ENCODE assay signal across 8 cellular contexts in the genomic region with DNA sequence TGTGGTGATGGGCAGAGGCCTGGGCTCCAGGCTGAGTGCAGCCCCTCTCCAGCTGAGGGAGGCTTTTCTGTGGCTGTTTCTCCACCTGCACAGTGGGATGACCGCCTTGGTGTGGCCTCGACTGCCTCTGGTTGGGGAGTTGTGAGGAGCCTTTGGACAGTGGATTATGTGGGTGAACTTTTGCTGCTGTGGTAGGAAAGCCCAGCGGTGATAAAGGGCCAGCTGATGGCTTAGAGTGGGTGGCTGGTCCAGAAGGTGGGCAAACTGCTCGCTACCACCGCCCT. TPM values are rescaled to one million over a fixed set of nuclear protein-coding genes. Genes with fewer than 3 reads are reported as not detected.
DNase-seq lines count a peak whose midpoint lies in the region; ATAC-seq, FAIRE-seq and TF ChIP-seq lines count a peak whose summit lies in the region.

No MANE protein-coding gene starts in this region.

- H3K4me1 Mint-ChIP-seq in CD4-positive, alpha-beta memory T cell, result peaks cover 20 to 49% (median 33%) of the 10 kb centered on the region in 4 donors
- H3K4me1 Mint-ChIP-seq in endothelial cell (ENCODE audit: unreplicated experiment), result peaks cover 10% of the 10 kb centered on the region

- no peak for DNase-seq in CD4-positive, alpha-beta memory T cell
- no peak for DNase-seq in endothelial cell (ENCODE audit: low spot score)
- DNase-seq in neuronal stem cell (ENCODE audit: low spot score), result no peak
- DNase-seq in NCI-H1105 treated with DMSO at 0.1 percent for 48 hours (lab: John Stamatoyannopoulos, UW), result no peak
- no peak for DNase-seq in SW480 (ENCODE audit: low spot score)
- no peak for DNase-seq in RCC 7860 (ENCODE audit: low spot score)

- peaks cover 26% of the 10 kb centered on the region for H3K79me2 ChIP-seq in OCI-LY3 (ENCODE audit: low read length)

- CTCF ChIA-PET in CD4-positive, alpha-beta memory T cell (lab: Charles Lee; ENCODE audit: partially characterized antibody), result interaction anchor here (0.8 to 7.8 kb wide), 22 partner anchors 9 to 303 kb away, joined by 3 to 367 read pairs (median 8); partner anchors contain the start of genes BAD, FERMT3, FKBP2 and NUDT22

- H4K8ac ChIP-seq in neuronal stem cell (ENCODE audit: low read depth, low read length), result no peak overlapping the region

- peaks cover 47% of the 10 kb centered on the region for H3K4me1 ChIP-seq in CD4-positive, alpha-beta memory T cell (ENCODE audit: insufficient read depth, low read length)
- H3K4me1 ChIP-seq in OCI-LY3 (ENCODE audit: low read length) (peaks cover 22% of the 10 kb centered on the region), neuronal stem cell (ENCODE audit: control insufficient read depth in 2 of 2, insufficient read depth in 1 of 2, low read depth in 1 of 2, low read length in 2 of 2) (peaks cover 12 to 25% of the 10 kb centered on the region in 2 donors)

- H2AK5ac ChIP-seq in neuronal stem cell (ENCODE audit: low read depth, low read length), result peak overlapping the region; percentile 82

- peaks cover 10 to 12% of the 10 kb centered on the region in 2 donors for H3K27me3 Mint-ChIP-seq in CD4-positive, alpha-beta memory T cell
- peaks cover 7% of the 10 kb centered on the region for H3K27me3 Mint-ChIP-seq in endothelial cell (ENCODE audit: unreplicated experiment)

- no peaks in the 10 kb centered on the region for H3K36me3 ChIP-seq in CD4-positive, alpha-beta memory T cell (ENCODE audit: insufficient read depth, low read length)
- H3K36me3 ChIP-seq in OCI-LY3 (replicated peaks; ENCODE audit: low read depth, low read length) (no peaks in the 10 kb centered on the region), neuronal stem cell (replicated peaks in 1 of 2; ENCODE audit: control insufficient read depth in 2 of 2, insufficient read depth in 2 of 2, low read length in 2 of 2) (peaks cover 3 to 4% of the 10 kb centered on the region in 2 donors)

- TF ChIP-seq CTCF in OCI-LY3 (IDR thresholded peaks at IDR 0.05; ENCODE audit: low read depth, low read length), result no peak
- TF ChIP-seq CTCF in endothelial cell (IDR thresholded peaks at IDR 0.05; ENCODE audit: unreplicated experiment), result no peak

- no peaks in the 10 kb centered on the region for H3K9me3 ChIP-seq in CD4-positive, alpha-beta memory T cell (ENCODE audit: control insufficient read depth in 1 of 2, low read length in 2 of 2)
- H3K9me3 ChIP-seq in OCI-LY3 (ENCODE audit: insufficient read depth, low read length) (no peaks in the 10 kb centered on the region), neuronal stem cell (replicated peaks in 1 of 2; ENCODE audit: control insufficient read depth in 2 of 2, insufficient read depth in 1 of 2, low read depth in 1 of 2, low read length in 2 of 2) (no peaks in the 10 kb centered on the region)

- H3K4me3 Mint-ChIP-seq in CD4-positive, alpha-beta memory T cell, result peak overlapping the region; percentile 88 to 97 (median 94)
- H3K4me3 Mint-ChIP-seq in endothelial cell (ENCODE audit: unreplicated experiment), result peak overlapping the region; percentile 89

- H3K14ac ChIP-seq in neuronal stem cell (ENCODE audit: low read length), result no peak overlapping the region

- no peak overlapping the region for H2BK5ac ChIP-seq in neuronal stem cell (ENCODE audit: low read length)

- ATAC-seq in HG02623 (IDR thresholded peaks at IDR 0.05; ENCODE audit: unreplicated experiment), result no peak

- intact Hi-C loops in CD4-positive, alpha-beta memory T cell (cut with micrococcal nuclease), result loop anchor here (1.0 to 10.0 kb wide), 5 partner anchors 19 to 465 kb away; partner anchors contain the start of genes DNAJC4, GPR137 and MARK2

- H3K27ac Mint-ChIP-seq in CD4-positive, alpha-beta memory T cell, result peak overlapping the region; percentile 91 to 99 (median 96)
- no peak overlapping the region for H3K27ac Mint-ChIP-seq in endothelial cell (ENCODE audit: unreplicated experiment)

- peak overlapping the region; percentile 52 for H3K18ac ChIP-seq in neuronal stem cell (ENCODE audit: low read length)

- H3K4ac ChIP-seq in neuronal stem cell (ENCODE audit: low read length), result no peak overlapping the region

- FAIRE-seq in RCC 7860 (lab: Jason Lieb, UNC), result no peak

- peaks cover 0 to 11% of the 10 kb centered on the region in 2 donors for H3K36me3 Mint-ChIP-seq in CD4-positive, alpha-beta memory T cell
- H3K36me3 Mint-ChIP-seq in endothelial cell (ENCODE audit: low read depth, unreplicated experiment), result peaks cover 8% of the 10 kb centered on the region

- H4K20me1 ChIP-seq in OCI-LY3 (ENCODE audit: insufficient read depth, low read length), result no peaks in the 10 kb centered on the region

- H3K9me3 Mint-ChIP-seq in CD4-positive, alpha-beta memory T cell, result no peaks in the 10 kb centered on the region
- H3K9me3 Mint-ChIP-seq in endothelial cell (ENCODE audit: unreplicated experiment), result no peaks in the 10 kb centered on the region

- no peak overlapping the region for H2BK12ac ChIP-seq in neuronal stem cell (ENCODE audit: low read length)

- H4K91ac ChIP-seq in neuronal stem cell (ENCODE audit: low read depth, low read length, poor library complexity), result no peak overlapping the region

- H3K9ac ChIP-seq in OCI-LY3 (ENCODE audit: low read length), result peak overlapping the region; percentile 98
- H3K9ac ChIP-seq in neuronal stem cell (ENCODE audit: low read depth, low read length, poor library complexity), result peak overlapping the region; percentile 50

- no CpG with 5 or more reads among the region's 5 CpGs for WGBS in neuronal stem cell (ENCODE audit: extremely low coverage in 2 of 2, insufficient read length in 2 of 2, insufficient replicate concordance in 1 of 2), 2 donors

- H3K27me3 ChIP-seq in CD4-positive, alpha-beta memory T cell (ENCODE audit: insufficient read depth, low read length), result peaks cover 20% of the 10 kb centered on the region
- H3K27me3 ChIP-seq in OCI-LY3 (ENCODE audit: low read depth, low read length) (no peaks in the 10 kb centered on the region), neuronal stem cell (ENCODE audit: control insufficient read depth in 3 of 3, insufficient read depth in 3 of 3, low read depth in 1 of 3, low read length in 3 of 3) (peaks cover 16 to 37% (median 24%) of the 10 kb centered on the region in 3 experiments)

- peak overlapping the region; percentile 90 for H3K27ac ChIP-seq in CD4-positive, alpha-beta memory T cell (ENCODE audit: low read depth, low read length)
- H3K27ac ChIP-seq in OCI-LY3 (ENCODE audit: low read length), result peak overlapping the region; percentile 93
- no peak overlapping the region for H3K27ac ChIP-seq in neuronal stem cell (replicated peaks; ENCODE audit: low read length)

- peaks cover 10% of the 10 kb centered on the region for H3K79me1 ChIP-seq in neuronal stem cell (ENCODE audit: low read depth, low read length)

- POLR2A ChIA-PET in CD4-positive, alpha-beta memory T cell (lab: Charles Lee; ENCODE audit: partially characterized antibody), result interaction anchor here (0.7 to 8.6 kb wide), 18 partner anchors 13 to 1463 kb away, joined by 3 to 192 read pairs (median 10); partner anchors contain the start of genes BAD, COX8A, FERMT3 and FKBP2

- H3K23ac ChIP-seq in neuronal stem cell (ENCODE audit: low read depth, low read length, poor library complexity), result no peak overlapping the region

- H3K4me3 ChIP-seq in CD4-positive, alpha-beta memory T cell (ENCODE audit: low read length in 2 of 2), result peak overlapping the region in 1 of 2 donors; percentile 64
- H3K4me3 ChIP-seq in OCI-LY3 (ENCODE audit: low read length) (peak overlapping the region; percentile 91), neuronal stem cell (ENCODE audit: low read length in 2 of 2) (peak overlapping the region in 1 of 2 donors; percentile 57)

- H2AFZ ChIP-seq in OCI-LY3 (ENCODE audit: low read depth, low read length) (no peak overlapping the region), neuronal stem cell (ENCODE audit: low read length) (peak overlapping the region; percentile 87)

- H2BK15ac ChIP-seq in neuronal stem cell (ENCODE audit: low read length), result peak overlapping the region; percentile 7

- no peak overlapping the region for H2BK120ac ChIP-seq in neuronal stem cell (ENCODE audit: low read depth, low read length)

- H3K4me2 ChIP-seq in OCI-LY3 (ENCODE audit: low read length) (peak overlapping the region; percentile 86), neuronal stem cell (ENCODE audit: insufficient read depth, low read length, poor library complexity, severe bottlenecking) (no peak overlapping the region)

RNA-seq across cellular contexts. Expression of gene ESRRA, which starts 1.4 kb away (rescaled TPM):
- 10 to 100 TPM; 29.5 to 31.9 TPM for total RNA-seq in CD4-positive, alpha-beta memory T cell
- polyA plus RNA-seq in CD4-positive, alpha-beta memory T cell, result 10 to 100 TPM in 1 of 2 donors, 1 to 10 TPM in 1; 4.4 to 12.4 TPM
- 42.3 TPM for total RNA-seq in endothelial cell (ENCODE audit: unreplicated experiment)
- polyA plus RNA-seq in neuronal stem cell (2013, experiment 1 of 2), result 5.3 TPM
- 5.6 TPM for polyA plus RNA-seq in neuronal stem cell (2013, experiment 2 of 2)

RNA-seq across cellular contexts. Expression of gene CATSPERZ, which starts 3.8 kb away (rescaled TPM):
- not detected for total RNA-seq in CD4-positive, alpha-beta memory T cell
- not detected for polyA plus RNA-seq in CD4-positive, alpha-beta memory T cell
- 0.38 TPM for total RNA-seq in endothelial cell (ENCODE audit: unreplicated experiment)
- polyA plus RNA-seq in neuronal stem cell (2013, experiment 1 of 2), result not detected
- 0.17 TPM for polyA plus RNA-seq in neuronal stem cell (2013, experiment 2 of 2)

RNA-seq across cellular contexts. Expression of gene KCNK4, which starts 12.9 kb away (rescaled TPM):
- not detected for total RNA-seq in CD4-positive, alpha-beta memory T cell
- polyA plus RNA-seq in CD4-positive, alpha-beta memory T cell, result not detected
- 0.36 TPM for total RNA-seq in endothelial cell (ENCODE audit: unreplicated experiment)
- 0.07 TPM for polyA plus RNA-seq in neuronal stem cell (2013, experiment 1 of 2)
- polyA plus RNA-seq in neuronal stem cell (2013, experiment 2 of 2), result 0.04 TPM

RNA-seq across cellular contexts. Expression of gene TRMT112, which starts 13.4 kb away (rescaled TPM):
- total RNA-seq in CD4-positive, alpha-beta memory T cell, result 100 to 1,000 TPM; 171 to 174 TPM
- 100 to 1,000 TPM; 413 to 516 TPM for polyA plus RNA-seq in CD4-positive, alpha-beta memory T cell
- 138 TPM for total RNA-seq in endothelial cell (ENCODE audit: unreplicated experiment)
- polyA plus RNA-seq in neuronal stem cell (2013, experiment 1 of 2), result 529 TPM
- 505 TPM for polyA plus RNA-seq in neuronal stem cell (2013, experiment 2 of 2)

RNA-seq across cellular contexts. Expression of gene PRDX5, which starts 13.9 kb away (rescaled TPM):
- total RNA-seq in CD4-positive, alpha-beta memory T cell, result 10 to 100 TPM; 57.6 to 58.7 TPM
- 100 to 1,000 TPM; 164 to 251 TPM for polyA plus RNA-seq in CD4-positive, alpha-beta memory T cell
- 264 TPM for total RNA-seq in endothelial cell (ENCODE audit: unreplicated experiment)
- polyA plus RNA-seq in neuronal stem cell (2013, experiment 1 of 2), result 142 TPM
- 136 TPM for polyA plus RNA-seq in neuronal stem cell (2013, experiment 2 of 2)
